ENCODE assay signal across 13 cellular contexts in the genomic region with DNA sequence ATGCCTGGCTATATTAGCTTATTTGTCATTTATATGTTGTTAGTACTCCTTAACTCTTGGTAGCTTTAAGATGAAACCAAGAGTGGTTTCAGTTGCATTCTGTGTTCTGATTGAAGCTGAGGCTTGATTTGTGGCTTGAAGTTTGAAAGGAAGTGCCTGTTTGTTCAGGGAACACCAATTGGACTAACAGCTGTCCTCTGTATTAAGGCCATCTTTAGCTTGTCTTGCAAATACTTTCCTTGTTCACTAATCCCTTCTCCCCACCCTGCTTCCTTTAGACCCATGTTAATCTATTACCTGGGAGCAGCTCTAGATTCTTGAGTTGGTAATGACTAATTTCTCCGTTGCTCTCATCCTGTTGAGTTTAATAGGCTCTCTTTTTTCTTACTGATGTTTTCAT. TPM values are rescaled to one million over a fixed set of nuclear protein-coding genes. Genes with fewer than 3 reads are reported as not detected.
DNase-seq lines count a peak whose midpoint lies in the region; ATAC-seq and TF ChIP-seq lines count a peak whose summit lies in the region.
"Had no signal": no experiment of that assay in that cellular context is flagged by ENCODE, and none has a peak within 500 bp of the region (broad histone marks: within the 10 kb centered on the region; RNA-seq: fewer than 3 reads in every experiment).

No MANE protein-coding gene starts in this region.

- H3K36me3 ChIP-seq in OCI-LY3 (replicated peaks; ENCODE audit: low read depth, low read length) = no peaks in the 10 kb centered on the region
- H3K36me3 ChIP-seq in transverse colon = no peaks in the 10 kb centered on the region
- H3K36me3 ChIP-seq: sigmoid colon had no signal

- H3K4me3 Mint-ChIP-seq in stimulated activated naive CD8-positive, alpha-beta T cell treated with anti-CD3 and anti-CD28 coated beads, Interleukin-15, Interleukin-2, amounts not matched to agents 100 ng/mL and 50 ng/mL, for 24 hours = no peak overlapping the region

- peak overlapping the region; percentile 30; the same call in 1 of the 2 replicates for H3K4me2 ChIP-seq in OCI-LY3 (ENCODE audit: low read length)

- H3K9me3 ChIP-seq in OCI-LY3 (ENCODE audit: insufficient read depth, low read length) (no peaks in the 10 kb centered on the region), transverse colon (no peaks in the 10 kb centered on the region)
- H3K9me3 ChIP-seq: sigmoid colon had no signal

- no peaks in the 10 kb centered on the region for H3K27me3 Mint-ChIP-seq in stimulated activated naive CD8-positive, alpha-beta T cell treated with anti-CD3 and anti-CD28 coated beads, Interleukin-15, Interleukin-2, amounts not matched to agents 100 ng/mL and 50 ng/mL, for 24 hours

- peaks cover 6% of the 10 kb centered on the region for H3K4me1 Mint-ChIP-seq in stimulated activated naive CD8-positive, alpha-beta T cell treated with anti-CD3 and anti-CD28 coated beads, Interleukin-15, Interleukin-2, amounts not matched to agents 100 ng/mL and 50 ng/mL, for 24 hours (ENCODE audit: low read depth)

- TF ChIP-seq EP300 in transverse colon (IDR thresholded peaks at IDR 0.05; ENCODE audit: low read depth) = no peak

- 29 to 50% methylated on average over 1 of the region's 1 CpG for WGBS in transverse colon (ENCODE audit: low coverage in 1 of 2), 2 donors

- DNase-seq in stimulated activated naive CD8-positive, alpha-beta T cell treated with anti-CD3 and anti-CD28 coated beads, Interleukin-15, Interleukin-2, amounts not matched to agents 100 U/mL and 50 U/mL, for 24 hours = no peak
- no peak for DNase-seq in epithelial cell of prostate (ENCODE audit: low read depth, low spot score)
- no peak for DNase-seq in transverse colon
- DNase-seq in SHP77 treated with DMSO at 0.1 percent for 48 hours (lab: John Stamatoyannopoulos, UW) = no peak
- DNase-seq: caudate nucleus, Kasumi-1, mesendoderm, sigmoid colon had no signal

- no peak overlapping the region for H3K9ac ChIP-seq in OCI-LY3 (ENCODE audit: low read length)

- TF ChIP-seq CTCF in OCI-LY3 (IDR thresholded peaks at IDR 0.05; ENCODE audit: low read depth, low read length) (no peak), transverse colon (IDR thresholded peaks at IDR 0.05) (no peak)

- no peak for ATAC-seq in stimulated activated naive CD8-positive, alpha-beta T cell treated with anti-CD3 and anti-CD28 coated beads, Interleukin-15, Interleukin-2, amounts not matched to agents 100 U/mL and 50 U/mL, for 24 hours
- no peak for ATAC-seq in HG03460 (IDR thresholded peaks at IDR 0.05; ENCODE audit: unreplicated experiment)
- ATAC-seq in GM19455 (IDR thresholded peaks at IDR 0.05; ENCODE audit: unreplicated experiment) = no peak

- H3K27ac Mint-ChIP-seq in stimulated activated naive CD8-positive, alpha-beta T cell treated with anti-CD3 and anti-CD28 coated beads, Interleukin-15, Interleukin-2, amounts not matched to agents 100 ng/mL and 50 ng/mL, for 24 hours = peak overlapping the region; percentile 29

- TF ChIP-seq POLR2A in transverse colon (IDR thresholded peaks at IDR 0.05) = no peak

- H3K27me3 ChIP-seq in OCI-LY3 (ENCODE audit: low read depth, low read length) (peaks cover 46% of the 10 kb centered on the region), transverse colon (no peaks in the 10 kb centered on the region)
- H3K27me3 ChIP-seq: sigmoid colon had no signal

- no peaks in the 10 kb centered on the region for H3K36me3 Mint-ChIP-seq in stimulated activated naive CD8-positive, alpha-beta T cell treated with anti-CD3 and anti-CD28 coated beads, Interleukin-15, Interleukin-2, amounts not matched to agents 100 ng/mL and 50 ng/mL, for 24 hours (ENCODE audit: low read depth)

- no peak overlapping the region for H2AFZ ChIP-seq in OCI-LY3 (ENCODE audit: low read depth, low read length)

- H3K4me1 ChIP-seq in OCI-LY3 (ENCODE audit: low read length) = peaks cover 27% of the 10 kb centered on the region
- peaks cover 30 to 84% (median 49%) of the 10 kb centered on the region in 4 donors for H3K4me1 ChIP-seq in transverse colon
- H3K4me1 ChIP-seq: sigmoid colon had no signal

- in situ Hi-C loops in transverse colon (cut with MboI; ENCODE audit: low pct_ligation_motif_present in 1 of 4, low pct_unique_long_range_greater_than_20kb in 1 of 4, low sequenced_read_pairs in 3 of 4) = no loop called here

- H3K27ac ChIP-seq in OCI-LY3 (ENCODE audit: low read length) (no peak overlapping the region), epithelial cell of prostate (peak overlapping the region; percentile 95), transverse colon (peak overlapping the region; percentile 59 to 78 (median 77))
- H3K27ac ChIP-seq: C4-2B, sigmoid colon had no signal

- no peak overlapping the region for H3K4me3 ChIP-seq in OCI-LY3 (ENCODE audit: low read length)
- no peak overlapping the region for H3K4me3 ChIP-seq in transverse colon
- H3K4me3 ChIP-seq: sigmoid colon had no signal

- no peaks in the 10 kb centered on the region for H3K79me2 ChIP-seq in OCI-LY3 (ENCODE audit: low read length)

- H4K20me1 ChIP-seq in OCI-LY3 (ENCODE audit: insufficient read depth, low read length) = no peaks in the 10 kb centered on the region

- intact Hi-C loops in transverse colon (cut with DNase I; ENCODE audit: low total_unique reads) = no loop called here

- no peaks in the 10 kb centered on the region for H3K9me3 Mint-ChIP-seq in stimulated activated naive CD8-positive, alpha-beta T cell treated with anti-CD3 and anti-CD28 coated beads, Interleukin-15, Interleukin-2, amounts not matched to agents 100 ng/mL and 50 ng/mL, for 24 hours

RNA-seq across cellular contexts. Expression of a gene that starts 13.4 kb away (rescaled TPM):
- 100 to 1,000 TPM in 3 of 4 donors, 10 to 100 TPM in 1; 80.4 to 267 (median 207) TPM for total RNA-seq in transverse colon
